ENCODE assay signal across 34 cellular contexts in genomic region chr13:80513196-80513595, GRCh38.
"Had no signal": no experiment of that assay in that cellular context is flagged by ENCODE, and none has a peak within 500 bp of the region (broad histone marks: within the 10 kb centered on the region; RNA-seq: fewer than 3 reads in every experiment).

No MANE protein-coding gene starts in this region.

- H3K36me3 ChIP-seq: MG63 had no signal

- DNase-seq: Karpas-422, Kasumi-1, MG63, MM.1S, MV-4-11, NCI-H1048, NCI-H1092, NCI-H1092 treated with DMSO at 0.1 percent for 48 hours, NCI-H1105, NCI-H1105 treated with DMSO at 0.1 percent for 48 hours, NCI-H1417, NCI-H1417 treated with DMSO at 0.1 percent for 48 hours, NCI-H1436, NCI-H1436 treated with DMSO at 0.1 percent for 48 hours, NCI-H146, NCI-H1694, NCI-H1694 treated with DMSO at 0.1 percent for 48 hours, NCI-H187, NCI-H187 treated with DMSO at 0.1 percent for 48 hours, NCI-H1930, NCI-H2029, NCI-H2029 treated with DMSO at 0.1 percent for 48 hours, NCI-H2081, NCI-H2081 treated with DMSO at 0.1 percent for 48 hours, NCI-H2107, NCI-H2171, NCI-H2171 treated with DMSO at 0.1 percent for 48 hours, NCI-H2227 treated with DMSO at 0.1 percent for 48 hours, NCI-H226, NCI-H345, NCI-H446, NCI-H446 treated with DMSO at 0.1 percent for 48 hours, NCI-H510A, NCI-H510A treated with DMSO at 0.1 percent for 48 hours had no signal

- H3K27me3 ChIP-seq: MG63 had no signal

- H3K4me3 ChIP-seq: MG63 had no signal

- H3K9me3 ChIP-seq: MG63 had no signal
